1 cellular context compared by ENCODE assay signal in the genomic region with DNA sequence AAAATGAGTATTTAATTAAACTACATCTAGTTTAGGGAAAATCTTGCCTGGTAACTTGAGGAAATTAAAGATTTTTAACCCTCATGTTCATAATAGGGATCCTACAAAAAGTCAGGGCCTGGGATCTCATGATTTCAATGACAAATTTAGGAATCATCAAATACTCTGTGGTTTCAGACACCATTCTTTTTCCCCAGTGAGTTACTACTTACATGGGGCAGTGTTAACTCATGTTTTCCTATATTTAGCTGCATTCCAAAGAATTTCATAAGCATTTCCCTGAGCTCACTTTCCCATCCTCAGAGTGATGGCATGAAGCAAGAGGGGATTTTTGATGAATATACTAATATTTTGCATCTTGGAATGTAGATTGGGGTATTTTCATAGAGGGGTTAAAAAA.
TF ChIP-seq lines count a peak whose summit lies in the region.

No MANE protein-coding gene starts in this region.

TF ChIP-seq in IMR-90, 13 proteins besides CTCF, POLR2A, EP300 and RAD21:
- TF ChIP-seq SMC3 (IDR thresholded peaks at IDR 0.05; ENCODE audit: low read depth, low read length) (no peak), CEBPB (IDR thresholded peaks at IDR 0.05; ENCODE audit: low read depth, low read length) (peak; percentile 85)
